24 cellular contexts compared by ENCODE assay signal in the genomic region with DNA sequence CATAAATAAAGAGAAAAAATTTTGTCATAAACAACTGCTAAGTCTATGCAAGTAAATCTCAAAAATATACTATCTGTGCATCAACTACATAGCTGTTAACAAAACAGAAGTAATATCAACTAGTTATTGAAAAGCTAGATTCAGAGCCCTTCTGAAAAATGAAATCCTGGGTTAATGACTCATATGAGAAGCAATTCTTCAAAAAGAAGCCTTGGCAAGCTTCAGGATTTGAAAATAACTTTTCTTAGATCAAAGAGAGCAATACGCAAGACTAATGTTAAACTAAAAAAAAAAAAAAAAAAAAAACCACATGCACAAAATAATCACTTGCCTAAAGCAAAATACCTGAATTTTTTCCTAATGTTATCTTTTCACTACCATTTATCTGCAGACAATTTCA.
"Had no signal": no experiment of that assay in that cellular context is flagged by ENCODE, and none has a peak within 500 bp of the region (broad histone marks: within the 10 kb centered on the region; RNA-seq: fewer than 3 reads in every experiment).

No MANE protein-coding gene starts in this region.

- DNase-seq: activated B cell treated with CpG ODN at 0.5 μM for 24 hours; activated CD4-positive, alpha-beta T cell treated with anti-CD3 and anti-CD28 coated beads for 1 hour; activated CD4-positive, alpha-beta T cell treated with anti-CD3 and anti-CD28 coated beads, Interleukin-2, amount 10 ng/mL, durations not matched to agents 24 days and 14 days; activated CD4-positive, alpha-beta T cell treated with anti-CD3 and anti-CD28 coated beads, Interleukin-2, amount 50 U/mL, for 48 hours; activated effector memory CD4-positive, alpha-beta T cell treated with anti-CD3 and anti-CD28 coated beads, Interleukin-2, amount 50 U/mL, for 16 hours; activated naive CD4-positive, alpha-beta T cell treated with Interleukin-2 at 50 U/mL for 16 hours; activated naive CD8-positive, alpha-beta T cell treated with anti-CD3 and anti-CD28 coated beads, Interleukin-2, amount 50 U/mL, for 24 hours; activated T-cell treated with anti-CD3 and anti-CD28 coated beads, Interleukin-2, amount 50 U/mL, for 4 hours; amniotic stem cell; Karpas-422; NCI-H1048; NCI-H146; NCI-H2029; NCI-H2107; NCI-H2171 treated with DMSO at 0.1 percent for 48 hours; NCI-H345; NCI-H524; Peyer's patch; SHP77 treated with DMSO at 0.1 percent for 48 hours had no signal

- H3K36me3 ChIP-seq: ascending aorta, Peyer's patch had no signal

- H3K27me3 Mint-ChIP-seq: activated B cell treated with CpG ODN at 0.5 μM for 24 hours; activated CD4-positive, alpha-beta T cell treated with anti-CD3 and anti-CD28 coated beads, Interleukin-2, amount 10 ng/mL, durations not matched to agents 24 days and 14 days; activated naive CD8-positive, alpha-beta T cell treated with anti-CD3 and anti-CD28 coated beads, Interleukin-2, amount 50 U/mL, for 24 hours had no signal

- H3K4me1 ChIP-seq: ascending aorta, Peyer's patch had no signal

- H3K4me1 Mint-ChIP-seq: activated CD4-positive, alpha-beta T cell treated with anti-CD3 and anti-CD28 coated beads, Interleukin-2, amount 10 ng/mL, durations not matched to agents 24 days and 14 days; activated naive CD8-positive, alpha-beta T cell treated with anti-CD3 and anti-CD28 coated beads, Interleukin-2, amount 50 U/mL, for 24 hours; brain had no signal

- H3K36me3 Mint-ChIP-seq: brain had no signal

- H3K27me3 ChIP-seq: ascending aorta, Peyer's patch had no signal

- H3K9me3 ChIP-seq: ascending aorta, Peyer's patch had no signal

- H3K4me3 ChIP-seq: ascending aorta, K562, Peyer's patch had no signal

- H3K4me3 Mint-ChIP-seq: activated B cell treated with CpG ODN at 0.5 μM for 24 hours; activated CD4-positive, alpha-beta T cell treated with anti-CD3 and anti-CD28 coated beads, Interleukin-2, amount 10 ng/mL, durations not matched to agents 24 days and 14 days; activated naive CD8-positive, alpha-beta T cell treated with anti-CD3 and anti-CD28 coated beads, Interleukin-2, amount 50 U/mL, for 24 hours; activated T-cell treated with anti-CD3 and anti-CD28 coated beads, Interleukin-2, amount 50 U/mL, for 4 hours; brain; T-helper 1 cell treated with Interleukin-12 subunit alpha and Interleukin-12 subunit beta and Interleukin-4 antibody, amounts not matched to agents 30 μg/mL and 1 μg/mL, for 36 hours had no signal

- H3K27ac Mint-ChIP-seq: activated B cell treated with CpG ODN at 0.5 μM for 24 hours; activated CD4-positive, alpha-beta T cell treated with anti-CD3 and anti-CD28 coated beads, Interleukin-2, amount 10 ng/mL, durations not matched to agents 24 days and 14 days; activated naive CD4-positive, alpha-beta T cell treated with anti-CD3 and anti-CD28 coated beads, Interleukin-2, amount 50 U/mL, for 72 hours; activated naive CD8-positive, alpha-beta T cell treated with anti-CD3 and anti-CD28 coated beads, Interleukin-2, amount 50 U/mL, for 24 hours; brain; T-helper 1 cell treated with Interleukin-12 subunit alpha and Interleukin-12 subunit beta and Interleukin-4 antibody, amounts not matched to agents 30 μg/mL and 1 μg/mL, for 36 hours had no signal

- H3K9me3 Mint-ChIP-seq: activated CD4-positive, alpha-beta T cell treated with anti-CD3 and anti-CD28 coated beads, Interleukin-2, amount 10 ng/mL, durations not matched to agents 24 days and 14 days; activated naive CD8-positive, alpha-beta T cell treated with anti-CD3 and anti-CD28 coated beads, Interleukin-2, amount 50 U/mL, for 24 hours; T-helper 1 cell treated with Interleukin-12 subunit alpha and Interleukin-12 subunit beta and Interleukin-4 antibody, amounts not matched to agents 30 μg/mL and 1 μg/mL, for 36 hours had no signal

- H3K27ac ChIP-seq: ascending aorta, Peyer's patch had no signal
